In the genomic region with DNA sequence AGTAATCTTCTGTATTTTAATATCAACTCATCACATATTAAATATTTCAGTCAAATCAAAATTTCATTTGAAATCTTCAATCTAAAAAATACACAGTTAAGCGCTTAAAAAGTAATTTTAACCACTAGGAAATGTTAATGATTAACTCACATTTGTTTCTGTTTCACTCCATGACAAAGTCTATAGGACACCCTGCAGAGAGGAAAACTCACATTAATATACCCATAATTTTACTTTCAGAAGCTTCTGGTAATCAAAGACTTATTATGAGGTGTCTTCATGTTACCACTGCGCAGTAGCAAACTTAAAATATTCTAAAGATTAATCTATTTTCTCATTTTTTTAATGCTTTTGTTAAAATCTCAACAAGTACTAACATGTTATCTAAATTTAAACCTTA, we compare ENCODE assay signal across 9 cellular contexts. TPM values are rescaled to one million over a fixed set of nuclear protein-coding genes. Genes with fewer than 3 reads are reported as not detected.
A peak's percentile ranks its signal among the peaks of the same experiment; 100 is the strongest.
DNase-seq lines count a peak whose midpoint lies in the region; ATAC-seq and TF ChIP-seq lines count a peak whose summit lies in the region.
"Had no signal": no experiment of that assay in that cellular context is flagged by ENCODE, and none has a peak within 500 bp of the region (broad histone marks: within the 10 kb centered on the region; RNA-seq: fewer than 3 reads in every experiment).

No MANE protein-coding gene starts in this region.

- no peak for TF ChIP-seq POLR2A in spleen (IDR thresholded peaks at IDR 0.05)

- CTCF ChIA-PET in T-cell (lab: Charles Lee), result interaction anchor here in 1 of 2 donors (1.0 to 2.3 kb wide), 2 partner anchors 41 to 396 kb away, joined by 3 to 9 read pairs; a partner anchor contains a TSS

- peak overlapping the region; percentile 99 for H3K27ac Mint-ChIP-seq in T-helper 1 cell treated with Interleukin-12 subunit alpha and Interleukin-12 subunit beta and Interleukin-4 antibody, amounts not matched to agents 30 μg/mL and 1 μg/mL, for 36 hours
- peak overlapping the region in 1 of 2 donors; percentile 98 for H3K27ac Mint-ChIP-seq in T-cell

- POLR2A ChIA-PET in T-cell (lab: Charles Lee), result interaction anchor here (0.6 to 2.2 kb wide), 6 partner anchors 14 to 473 kb away, joined by 3 to 18 read pairs (median 4); a partner anchor contains a TSS

- TF ChIP-seq CTCF in foreskin fibroblast (IDR thresholded peaks at IDR 0.05; ENCODE audit: low read depth, low read length), result no peak
- no peak for TF ChIP-seq CTCF in spleen (IDR thresholded peaks at IDR 0.05 in 8 of 11, conservative IDR thresholded peaks at IDR 0.05 in 3 of 11)

- H3K27ac ChIP-seq in spleen, result peak overlapping the region in 7 of 8 donors; percentile 94 to 98 (median 96)
- H3K27ac ChIP-seq: cardiac muscle cell had no signal

- peak overlapping the region; percentile 88 for H3K4me3 Mint-ChIP-seq in T-helper 1 cell treated with Interleukin-12 subunit alpha and Interleukin-12 subunit beta and Interleukin-4 antibody, amounts not matched to agents 30 μg/mL and 1 μg/mL, for 36 hours
- peak overlapping the region; percentile 92 to 97 (median 95) for H3K4me3 Mint-ChIP-seq in T-cell

- ATAC-seq in T-cell (replicated peaks in 1 of 4), result no peak
- no peak for ATAC-seq in GM21381 (IDR thresholded peaks at IDR 0.05; ENCODE audit: unreplicated experiment)

- intact Hi-C loops in spleen (cut with DNase I; ENCODE audit: low total_unique reads), result no loop called here

- 83 to 95% (median 92%) methylated on average over 2 of the region's 2 CpGs for WGBS in spleen, 5 donors

- peaks cover 0 to 7% (median 0%) of the 10 kb centered on the region in 6 donors for H3K36me3 ChIP-seq in spleen
- H3K36me3 ChIP-seq: cardiac muscle cell had no signal

- H3K4me3 ChIP-seq in foreskin fibroblast (ENCODE audit: low read depth in 1 of 2, low read length in 2 of 2), result peak overlapping the region; percentile 70 to 94
- H3K4me3 ChIP-seq in spleen, result peak overlapping the region in 7 of 8 donors; percentile 50 to 73 (median 57)
- H3K4me3 ChIP-seq: cardiac muscle cell had no signal

- H3K9me3 ChIP-seq in spleen, result peaks cover 0 to 13% (median 0%) of the 10 kb centered on the region in 8 donors

- DNase-seq in T-helper 1 cell (no peak), T-cell (no peak), foreskin fibroblast (no peak), spleen (no peak), NCI-H1092 (lab: John Stamatoyannopoulos, UW) (no peak)
- DNase-seq in activated naive CD4-positive, alpha-beta T cell treated with anti-CD3 and anti-CD28 coated beads, Interleukin-2, amount 50 U/mL, for 16 hours, result no peak

- peaks cover 0 to 22% (median 19%) of the 10 kb centered on the region in 7 donors for H3K27me3 ChIP-seq in spleen (replicated peaks in 1 of 7)
- H3K27me3 ChIP-seq: cardiac muscle cell had no signal

- peaks cover 11% of the 10 kb centered on the region for H3K9me3 Mint-ChIP-seq in T-helper 1 cell treated with Interleukin-12 subunit alpha and Interleukin-12 subunit beta and Interleukin-4 antibody, amounts not matched to agents 30 μg/mL and 1 μg/mL, for 36 hours
- peaks cover 0 to 2% (median 0%) of the 10 kb centered on the region in 3 donors for H3K9me3 Mint-ChIP-seq in T-cell

- peaks cover 6% of the 10 kb centered on the region for H3K36me3 Mint-ChIP-seq in T-helper 1 cell treated with Interleukin-12 subunit alpha and Interleukin-12 subunit beta and Interleukin-4 antibody, amounts not matched to agents 30 μg/mL and 1 μg/mL, for 36 hours (ENCODE audit: low read depth)
- peaks cover 13% of the 10 kb centered on the region for H3K36me3 Mint-ChIP-seq in T-cell

- H3K4me1 ChIP-seq in spleen, result peaks cover 4 to 13% (median 8%) of the 10 kb centered on the region in 6 donors

- peaks cover 14% of the 10 kb centered on the region for H3K27me3 Mint-ChIP-seq in T-helper 1 cell treated with Interleukin-12 subunit alpha and Interleukin-12 subunit beta and Interleukin-4 antibody, amounts not matched to agents 30 μg/mL and 1 μg/mL, for 36 hours (ENCODE audit: low read depth)
- H3K27me3 Mint-ChIP-seq in T-cell, result peaks cover 23 to 27% of the 10 kb centered on the region in 2 donors

- H3K4me1 Mint-ChIP-seq in T-helper 1 cell treated with Interleukin-12 subunit alpha and Interleukin-12 subunit beta and Interleukin-4 antibody, amounts not matched to agents 30 μg/mL and 1 μg/mL, for 36 hours (ENCODE audit: low read depth), result peaks cover 10% of the 10 kb centered on the region
- peaks cover 11% of the 10 kb centered on the region in 3 donors for H3K4me1 Mint-ChIP-seq in T-cell

RNA-seq across cellular contexts. Expression of a gene that starts 41.0 kb away (rescaled TPM):
- total RNA-seq in T-cell (10 to 100 TPM; 17.7 to 22.8 (median 20.6) TPM), spleen (10 to 100 TPM; 22.0 to 45.7 (median 34.0) TPM)
- 1 to 10 TPM; 5.1 to 6.6 (median 6.4) TPM for polyA plus RNA-seq in spleen

RNA-seq across cellular contexts. Expression of a gene that starts 45.7 kb away (rescaled TPM):
- 1 to 10 TPM; 5.6 to 6.1 (median 5.9) TPM for total RNA-seq in T-cell
- 10 to 100 TPM in 5 of 7 donors, 1 to 10 TPM in 2; 7.8 to 11.8 (median 10.3) TPM for total RNA-seq in spleen
- 1 to 10 TPM; 2.2 to 3.6 (median 2.4) TPM for polyA plus RNA-seq in spleen
